ENCODE assay signal across 12 cellular contexts in the genomic region with DNA sequence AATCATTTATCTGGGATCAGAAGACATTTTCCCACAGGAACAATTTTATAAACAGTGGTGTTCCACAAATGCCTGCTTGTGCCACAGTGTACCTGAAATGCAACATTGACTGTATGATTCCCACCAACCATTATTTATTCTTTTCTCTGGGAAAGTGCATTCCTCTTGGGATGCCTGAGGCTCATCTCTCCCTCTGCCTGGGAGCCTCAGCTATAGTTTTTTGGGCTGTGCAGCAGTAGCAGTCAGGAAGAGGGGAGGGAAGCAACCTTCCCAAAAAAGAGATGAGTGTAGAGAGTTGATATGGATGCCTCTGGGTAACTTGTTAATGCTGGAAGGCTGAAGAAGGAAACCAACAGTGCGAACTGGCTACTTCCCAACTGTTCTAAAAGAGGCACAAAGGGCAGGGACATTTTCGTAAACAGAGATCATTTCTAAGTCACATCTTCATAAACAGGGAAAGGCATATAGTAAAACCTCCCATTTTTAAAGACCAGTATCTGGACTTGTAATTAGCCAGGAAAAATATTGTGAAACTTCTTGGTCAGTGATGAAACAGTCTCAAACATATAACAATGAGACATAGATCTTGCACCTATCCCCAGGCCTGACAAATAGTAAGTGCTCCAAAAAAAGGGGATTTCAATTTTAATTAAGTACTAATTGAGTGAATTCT. TPM values are rescaled to one million over a fixed set of nuclear protein-coding genes. Genes with fewer than 3 reads are reported as not detected.
A peak's percentile ranks its signal among the peaks of the same experiment; 100 is the strongest.
DNase-seq lines count a peak whose midpoint lies in the region; ATAC-seq and TF ChIP-seq lines count a peak whose summit lies in the region.
"Had no signal": no experiment of that assay in that cellular context is flagged by ENCODE, and none has a peak within 500 bp of the region (broad histone marks: within the 10 kb centered on the region; RNA-seq: fewer than 3 reads in every experiment).

No MANE protein-coding gene starts in this region.

- DNase-seq in EL (peak; percentile 37), astrocyte of the hippocampus (ENCODE audit: low read depth, low spot score) (peak; percentile 24), heart left ventricle (no peak), H7 (no peak), islet precursor cell (no peak), epidermal melanocyte (ENCODE audit: insufficient read length, low spot score) (no peak), putamen (ENCODE audit: low spot score) (no peak)
- DNase-seq: anterior cingulate cortex, KBM-7, NCI-H510A treated with DMSO at 0.1 percent for 48 hours, T-helper 17 cell had no signal

- H3K27ac ChIP-seq in heart left ventricle (peak overlapping the region in 11 of 12 donors; percentile 81 to 92 (median 89)), rectal smooth muscle tissue (ENCODE audit: low read depth, low read length) (peak overlapping the region; percentile 96)

- H3K4me1 ChIP-seq in heart left ventricle = peaks cover 0 to 42% (median 28%) of the 10 kb centered on the region in 12 donors
- H3K4me1 ChIP-seq in rectal smooth muscle tissue (ENCODE audit: control insufficient read depth, insufficient read depth, low read length) = peaks cover 18% of the 10 kb centered on the region

- ATAC-seq in heart left ventricle = peak in 3 of 4 donors; percentile 4 to 20 (median 8)
- ATAC-seq: T-helper 17 cell had no signal

- peak overlapping the region in 2 of 12 donors; percentile 64 to 66 for H3K4me3 ChIP-seq in heart left ventricle
- H3K4me3 ChIP-seq in rectal smooth muscle tissue (ENCODE audit: low read length) = no peak overlapping the region
- H3K4me3 ChIP-seq in H7 (ENCODE audit: insufficient read depth, low read depth, low read length) = no peak overlapping the region

- intact Hi-C loops in heart left ventricle (cut with DNase I) = loop anchor here in 7 of 10 donors (5.0 to 10.0 kb wide), 5 partner anchors 114 to 387 kb away; no protein-coding TSS in a partner anchor

- no peak for TF ChIP-seq CTCF in heart left ventricle (IDR thresholded peaks at IDR 0.05)

- H3K36me3 ChIP-seq in heart left ventricle (peaks cover 0 to under 1% (median 0%) of the 10 kb centered on the region in 9 donors), rectal smooth muscle tissue (ENCODE audit: control insufficient read depth, insufficient read depth, low read length) (no peaks in the 10 kb centered on the region), H7 (replicated peaks; ENCODE audit: control insufficient read depth, insufficient read depth, low read length) (peaks cover 3% of the 10 kb centered on the region; the same call in 1 of the 2 replicates)

- no peaks in the 10 kb centered on the region for H3K27me3 ChIP-seq in heart left ventricle
- no peaks in the 10 kb centered on the region for H3K27me3 ChIP-seq in rectal smooth muscle tissue (ENCODE audit: control insufficient read depth, insufficient read depth, low read length)
- H3K27me3 ChIP-seq in H7 (ENCODE audit: control insufficient read depth, insufficient read depth, low read length) = no peaks in the 10 kb centered on the region

- no peaks in the 10 kb centered on the region for H3K9me3 ChIP-seq in heart left ventricle

- no peak overlapping the region for H3K9ac ChIP-seq in rectal smooth muscle tissue (ENCODE audit: low read length)

- WGBS in heart left ventricle, 4 donors = 6 to 42% (median 24%) methylated on average over 2 of the region's 2 CpGs

- TF ChIP-seq POLR2A in heart left ventricle (IDR thresholded peaks at IDR 0.05) = no peak

RNA-seq across cellular contexts. Expression of a gene that starts 1.4 kb away (rescaled TPM):
- total RNA-seq in heart left ventricle = 100 to 1,000 TPM in 8 of 9 donors, 10 to 100 TPM in 1; 89.6 to 186 (median 130) TPM
- 100 to 1,000 TPM in 1 of 2 donors, 10 to 100 TPM in 1; 95.1 to 104 TPM for polyA plus RNA-seq in heart left ventricle
- total RNA-seq in H7 (2014; rRNA removed; shearing (Covaris generic)) = 95.0 and 99.8 TPM in 2 replicates

Comparison
In these comparisons a context has a peak if more than half of its experiments do, and no peak if none do; other contexts are left out.
1. DNase-seq: peak in EL (single experiment) and astrocyte of the hippocampus (single experiment); none in heart left ventricle (0 of 5), H7 (single experiment), islet precursor cell (single experiment), epidermal melanocyte (single experiment) and putamen (single experiment).